2 cellular contexts compared by ENCODE assay signal in the genomic region with DNA sequence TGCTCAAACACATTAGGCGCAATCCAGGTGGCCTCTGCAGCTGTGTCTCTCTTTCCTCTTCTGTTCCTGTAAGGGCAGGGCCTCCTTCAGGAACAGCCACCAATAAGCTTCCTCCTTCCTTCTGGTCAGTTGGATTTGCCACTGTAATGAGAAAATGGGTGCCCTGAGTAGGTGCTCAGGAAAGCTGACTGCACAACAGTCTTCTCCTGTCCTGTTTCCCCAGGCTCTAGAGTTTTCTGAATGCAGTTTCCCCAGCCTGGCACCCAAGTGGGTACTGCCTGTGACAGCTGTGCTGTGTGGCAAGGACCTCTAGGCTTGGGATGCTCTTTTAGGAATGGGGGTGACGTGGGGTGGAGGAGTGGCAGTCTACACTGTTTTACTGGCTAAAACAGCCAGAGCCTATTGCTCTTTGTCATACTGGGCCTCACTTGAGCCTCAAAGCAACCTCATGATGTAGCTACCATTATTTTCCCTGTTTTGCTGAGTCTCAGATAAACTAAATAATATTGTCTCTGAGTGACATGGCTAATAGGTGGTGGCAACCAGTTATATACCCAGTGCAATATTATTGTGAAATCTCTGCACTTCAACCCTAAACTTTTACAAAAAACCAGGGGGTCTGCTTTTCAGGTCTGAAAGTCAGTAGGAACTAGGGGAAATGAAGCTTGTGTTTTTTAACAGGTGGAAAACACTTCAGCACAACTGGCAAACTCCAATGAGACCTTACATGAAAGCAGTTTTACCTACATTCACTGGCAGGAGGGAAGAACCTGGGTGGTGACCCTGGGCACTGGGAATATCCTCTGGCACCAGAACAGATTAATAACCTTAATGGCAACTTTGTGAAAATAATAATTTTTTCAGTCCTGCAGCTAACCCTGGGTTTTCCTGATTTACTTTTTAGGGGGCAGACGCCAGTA.
TF ChIP-seq lines count a peak whose summit lies in the region.

No MANE protein-coding gene starts in this region.

TF ChIP-seq in SK-N-SH, 30 proteins besides CTCF, POLR2A, EP300 and RAD21:
- TF ChIP-seq ELF1 (IDR thresholded peaks at IDR 0.05), result no peak
- TF ChIP-seq, protein P1, sequence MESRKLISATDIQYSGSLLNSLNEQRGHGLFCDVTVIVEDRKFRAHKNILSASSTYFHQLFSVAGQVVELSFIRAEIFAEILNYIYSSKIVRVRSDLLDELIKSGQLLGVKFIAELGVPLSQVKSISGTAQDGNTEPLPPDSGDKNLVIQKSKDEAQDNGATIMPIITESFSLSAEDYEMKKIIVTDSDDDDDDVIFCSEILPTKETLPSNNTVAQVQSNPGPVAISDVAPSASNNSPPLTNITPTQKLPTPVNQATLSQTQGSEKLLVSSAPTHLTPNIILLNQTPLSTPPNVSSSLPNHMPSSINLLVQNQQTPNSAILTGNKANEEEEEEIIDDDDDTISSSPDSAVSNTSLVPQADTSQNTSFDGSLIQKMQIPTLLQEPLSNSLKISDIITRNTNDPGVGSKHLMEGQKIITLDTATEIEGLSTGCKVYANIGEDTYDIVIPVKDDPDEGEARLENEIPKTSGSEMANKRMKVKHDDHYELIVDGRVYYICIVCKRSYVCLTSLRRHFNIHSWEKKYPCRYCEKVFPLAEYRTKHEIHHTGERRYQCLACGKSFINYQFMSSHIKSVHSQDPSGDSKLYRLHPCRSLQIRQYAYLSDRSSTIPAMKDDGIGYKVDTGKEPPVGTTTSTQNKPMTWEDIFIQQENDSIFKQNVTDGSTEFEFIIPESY (IDR thresholded peaks at IDR 0.05; ENCODE audit: borderline replicate concordance, low read depth), result no peak
- TF ChIP-seq FOXJ3 (CRISPR knock-in tag; IDR thresholded peaks at IDR 0.05), result no peak
- no peak for TF ChIP-seq SIN3A (IDR thresholded peaks at IDR 0.05; ENCODE audit: borderline replicate concordance, low read depth, low read length)
- no peak for TF ChIP-seq FOXM1 (IDR thresholded peaks at IDR 0.05; ENCODE audit: low read depth)
- TF ChIP-seq, protein P2, sequence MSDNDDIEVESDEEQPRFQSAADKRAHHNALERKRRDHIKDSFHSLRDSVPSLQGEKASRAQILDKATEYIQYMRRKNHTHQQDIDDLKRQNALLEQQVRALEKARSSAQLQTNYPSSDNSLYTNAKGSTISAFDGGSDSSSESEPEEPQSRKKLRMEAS (IDR thresholded peaks at IDR 0.05; ENCODE audit: low read depth), result no peak
- TF ChIP-seq TEAD4 (IDR thresholded peaks at IDR 0.05; ENCODE audit: borderline replicate concordance, insufficient read depth), result no peak
- no peak for TF ChIP-seq TAF1 (IDR thresholded peaks at IDR 0.05; ENCODE audit: borderline replicate concordance, low read depth, low read length)
- TF ChIP-seq, protein P3, sequence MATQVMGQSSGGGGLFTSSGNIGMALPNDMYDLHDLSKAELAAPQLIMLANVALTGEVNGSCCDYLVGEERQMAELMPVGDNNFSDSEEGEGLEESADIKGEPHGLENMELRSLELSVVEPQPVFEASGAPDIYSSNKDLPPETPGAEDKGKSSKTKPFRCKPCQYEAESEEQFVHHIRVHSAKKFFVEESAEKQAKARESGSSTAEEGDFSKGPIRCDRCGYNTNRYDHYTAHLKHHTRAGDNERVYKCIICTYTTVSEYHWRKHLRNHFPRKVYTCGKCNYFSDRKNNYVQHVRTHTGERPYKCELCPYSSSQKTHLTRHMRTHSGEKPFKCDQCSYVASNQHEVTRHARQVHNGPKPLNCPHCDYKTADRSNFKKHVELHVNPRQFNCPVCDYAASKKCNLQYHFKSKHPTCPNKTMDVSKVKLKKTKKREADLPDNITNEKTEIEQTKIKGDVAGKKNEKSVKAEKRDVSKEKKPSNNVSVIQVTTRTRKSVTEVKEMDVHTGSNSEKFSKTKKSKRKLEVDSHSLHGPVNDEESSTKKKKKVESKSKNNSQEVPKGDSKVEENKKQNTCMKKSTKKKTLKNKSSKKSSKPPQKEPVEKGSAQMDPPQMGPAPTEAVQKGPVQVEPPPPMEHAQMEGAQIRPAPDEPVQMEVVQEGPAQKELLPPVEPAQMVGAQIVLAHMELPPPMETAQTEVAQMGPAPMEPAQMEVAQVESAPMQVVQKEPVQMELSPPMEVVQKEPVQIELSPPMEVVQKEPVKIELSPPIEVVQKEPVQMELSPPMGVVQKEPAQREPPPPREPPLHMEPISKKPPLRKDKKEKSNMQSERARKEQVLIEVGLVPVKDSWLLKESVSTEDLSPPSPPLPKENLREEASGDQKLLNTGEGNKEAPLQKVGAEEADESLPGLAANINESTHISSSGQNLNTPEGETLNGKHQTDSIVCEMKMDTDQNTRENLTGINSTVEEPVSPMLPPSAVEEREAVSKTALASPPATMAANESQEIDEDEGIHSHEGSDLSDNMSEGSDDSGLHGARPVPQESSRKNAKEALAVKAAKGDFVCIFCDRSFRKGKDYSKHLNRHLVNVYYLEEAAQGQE (IDR thresholded peaks at IDR 0.05; ENCODE audit: low read depth, low read length), result no peak
- TF ChIP-seq, protein P4, sequence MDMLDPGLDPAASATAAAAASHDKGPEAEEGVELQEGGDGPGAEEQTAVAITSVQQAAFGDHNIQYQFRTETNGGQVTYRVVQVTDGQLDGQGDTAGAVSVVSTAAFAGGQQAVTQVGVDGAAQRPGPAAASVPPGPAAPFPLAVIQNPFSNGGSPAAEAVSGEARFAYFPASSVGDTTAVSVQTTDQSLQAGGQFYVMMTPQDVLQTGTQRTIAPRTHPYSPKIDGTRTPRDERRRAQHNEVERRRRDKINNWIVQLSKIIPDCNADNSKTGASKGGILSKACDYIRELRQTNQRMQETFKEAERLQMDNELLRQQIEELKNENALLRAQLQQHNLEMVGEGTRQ (IDR thresholded peaks at IDR 0.05; ENCODE audit: borderline replicate concordance, low read depth, low read length), result no peak
- no peak for TF ChIP-seq RXRA (IDR thresholded peaks at IDR 0.05; ENCODE audit: borderline replicate concordance, low read depth)
- no peak for TF ChIP-seq NFIC (IDR thresholded peaks at IDR 0.05; ENCODE audit: borderline replicate concordance)
- TF ChIP-seq GATA2 (CRISPR knock-in tag; IDR thresholded peaks at IDR 0.05), result no peak
- TF ChIP-seq GABPA (IDR thresholded peaks at IDR 0.05; ENCODE audit: low read depth), result no peak
- no peak for TF ChIP-seq YY1 (IDR thresholded peaks at IDR 0.05; ENCODE audit: low read depth)
- TF ChIP-seq RCOR1 (IDR thresholded peaks at IDR 0.05; ENCODE audit: low read length), result no peak
- no peak for TF ChIP-seq CHD2 (IDR thresholded peaks at IDR 0.05; ENCODE audit: low read length, partially characterized antibody)
- TF ChIP-seq MEF2A (IDR thresholded peaks at IDR 0.05; ENCODE audit: borderline replicate concordance, low read depth), result no peak

TF ChIP-seq in SK-N-SH treated with all-trans-retinoic acid at 6 μM for 48 hours, 23 proteins besides CTCF, POLR2A, EP300 and RAD21:
- no peak for TF ChIP-seq ARNTL (CRISPR knock-in tag; IDR thresholded peaks at IDR 0.05; ENCODE audit: borderline replicate concordance, low read depth)
- TF ChIP-seq ISL1 (CRISPR knock-in tag; IDR thresholded peaks at IDR 0.05), result no peak
- TF ChIP-seq, protein P5, sequence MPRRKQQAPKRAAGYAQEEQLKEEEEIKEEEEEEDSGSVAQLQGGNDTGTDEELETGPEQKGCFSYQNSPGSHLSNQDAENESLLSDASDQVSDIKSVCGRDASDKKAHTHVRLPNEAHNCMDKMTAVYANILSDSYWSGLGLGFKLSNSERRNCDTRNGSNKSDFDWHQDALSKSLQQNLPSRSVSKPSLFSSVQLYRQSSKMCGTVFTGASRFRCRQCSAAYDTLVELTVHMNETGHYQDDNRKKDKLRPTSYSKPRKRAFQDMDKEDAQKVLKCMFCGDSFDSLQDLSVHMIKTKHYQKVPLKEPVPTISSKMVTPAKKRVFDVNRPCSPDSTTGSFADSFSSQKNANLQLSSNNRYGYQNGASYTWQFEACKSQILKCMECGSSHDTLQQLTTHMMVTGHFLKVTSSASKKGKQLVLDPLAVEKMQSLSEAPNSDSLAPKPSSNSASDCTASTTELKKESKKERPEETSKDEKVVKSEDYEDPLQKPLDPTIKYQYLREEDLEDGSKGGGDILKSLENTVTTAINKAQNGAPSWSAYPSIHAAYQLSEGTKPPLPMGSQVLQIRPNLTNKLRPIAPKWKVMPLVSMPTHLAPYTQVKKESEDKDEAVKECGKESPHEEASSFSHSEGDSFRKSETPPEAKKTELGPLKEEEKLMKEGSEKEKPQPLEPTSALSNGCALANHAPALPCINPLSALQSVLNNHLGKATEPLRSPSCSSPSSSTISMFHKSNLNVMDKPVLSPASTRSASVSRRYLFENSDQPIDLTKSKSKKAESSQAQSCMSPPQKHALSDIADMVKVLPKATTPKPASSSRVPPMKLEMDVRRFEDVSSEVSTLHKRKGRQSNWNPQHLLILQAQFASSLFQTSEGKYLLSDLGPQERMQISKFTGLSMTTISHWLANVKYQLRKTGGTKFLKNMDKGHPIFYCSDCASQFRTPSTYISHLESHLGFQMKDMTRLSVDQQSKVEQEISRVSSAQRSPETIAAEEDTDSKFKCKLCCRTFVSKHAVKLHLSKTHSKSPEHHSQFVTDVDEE (CRISPR knock-in tag; IDR thresholded peaks at IDR 0.05), result no peak
- TF ChIP-seq, protein P6, sequence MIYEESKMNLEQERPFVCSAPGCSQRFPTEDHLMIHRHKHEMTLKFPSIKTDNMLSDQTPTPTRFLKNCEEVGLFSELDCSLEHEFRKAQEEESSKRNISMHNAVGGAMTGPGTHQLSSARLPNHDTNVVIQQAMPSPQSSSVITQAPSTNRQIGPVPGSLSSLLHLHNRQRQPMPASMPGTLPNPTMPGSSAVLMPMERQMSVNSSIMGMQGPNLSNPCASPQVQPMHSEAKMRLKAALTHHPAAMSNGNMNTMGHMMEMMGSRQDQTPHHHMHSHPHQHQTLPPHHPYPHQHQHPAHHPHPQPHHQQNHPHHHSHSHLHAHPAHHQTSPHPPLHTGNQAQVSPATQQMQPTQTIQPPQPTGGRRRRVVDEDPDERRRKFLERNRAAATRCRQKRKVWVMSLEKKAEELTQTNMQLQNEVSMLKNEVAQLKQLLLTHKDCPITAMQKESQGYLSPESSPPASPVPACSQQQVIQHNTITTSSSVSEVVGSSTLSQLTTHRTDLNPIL (CRISPR knock-in tag; IDR thresholded peaks at IDR 0.05; ENCODE audit: low read depth), result no peak
- TF ChIP-seq, protein P7, sequence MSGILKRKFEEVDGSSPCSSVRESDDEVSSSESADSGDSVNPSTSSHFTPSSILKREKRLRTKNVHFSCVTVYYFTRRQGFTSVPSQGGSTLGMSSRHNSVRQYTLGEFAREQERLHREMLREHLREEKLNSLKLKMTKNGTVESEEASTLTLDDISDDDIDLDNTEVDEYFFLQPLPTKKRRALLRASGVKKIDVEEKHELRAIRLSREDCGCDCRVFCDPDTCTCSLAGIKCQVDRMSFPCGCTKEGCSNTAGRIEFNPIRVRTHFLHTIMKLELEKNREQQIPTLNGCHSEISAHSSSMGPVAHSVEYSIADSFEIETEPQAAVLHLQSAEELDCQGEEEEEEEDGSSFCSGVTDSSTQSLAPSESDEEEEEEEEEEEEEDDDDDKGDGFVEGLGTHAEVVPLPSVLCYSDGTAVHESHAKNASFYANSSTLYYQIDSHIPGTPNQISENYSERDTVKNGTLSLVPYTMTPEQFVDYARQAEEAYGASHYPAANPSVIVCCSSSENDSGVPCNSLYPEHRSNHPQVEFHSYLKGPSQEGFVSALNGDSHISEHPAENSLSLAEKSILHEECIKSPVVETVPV (CRISPR knock-in tag; IDR thresholded peaks at IDR 0.05), result no peak
- TF ChIP-seq ZNF8 (CRISPR knock-in tag; IDR thresholded peaks at IDR 0.05), result no peak
- TF ChIP-seq OSR1 (CRISPR knock-in tag; IDR thresholded peaks at IDR 0.05), result no peak
